Comparison of ENCODE assay signal across 8 cellular contexts in genomic region chr16:28210264-28210663, GRCh38. TPM values are rescaled to one million over a fixed set of nuclear protein-coding genes. Genes with fewer than 3 reads are reported as not detected.
DNase-seq lines count a peak whose midpoint lies in the region; ATAC-seq, FAIRE-seq and TF ChIP-seq lines count a peak whose summit lies in the region.

No MANE protein-coding gene starts in this region.

- TF ChIP-seq POLR2A in A549 (IDR thresholded peaks at IDR 0.05; ENCODE audit: low read length): no peak

- TF ChIP-seq RAD21 in A549 (conservative IDR thresholded peaks at IDR 0.05 in 1 of 2, IDR thresholded peaks at IDR 0.05 in 1 of 2): no peak

- WGBS in A549 (ENCODE audit: missing lambda C conversion rate): 64% methylated on average over 5 of the region's 5 CpGs

- FAIRE-seq in A549 (lab: Jason Lieb, UNC): no peak

- H3K4me2 ChIP-seq in A549: peak overlapping the region; percentile 92

- H3K4me1 ChIP-seq in A549 (peaks cover 23% of the 10 kb centered on the region), mononuclear cell (ENCODE audit: insufficient read depth, low read length) (peaks cover 50% of the 10 kb centered on the region), foreskin keratinocyte (peaks cover 5% of the 10 kb centered on the region)

- CTCF ChIA-PET in A549 (lab: Yijun Ruan, JAX): interaction anchor here (0.6 to 2.4 kb wide), 4 partner anchors 8 to 29 kb away, joined by 3 to 7 read pairs (median 4); no protein-coding TSS in a partner anchor

- ATAC-seq in A549 (no peak), HG03135 (IDR thresholded peaks at IDR 0.05; ENCODE audit: unreplicated experiment) (no peak), foreskin keratinocyte (no peak), HG02642 (IDR thresholded peaks at IDR 0.05; ENCODE audit: poor library complexity, unreplicated experiment) (no peak), HG02623 (IDR thresholded peaks at IDR 0.05; ENCODE audit: unreplicated experiment) (no peak)

- no peak for TF ChIP-seq EP300 in A549 (IDR thresholded peaks at IDR 0.05)

- H3K9me3 ChIP-seq in A549: no peaks in the 10 kb centered on the region
- H3K9me3 ChIP-seq in mononuclear cell (ENCODE audit: low read depth, low read length): no peaks in the 10 kb centered on the region

- H3K4me1 Mint-ChIP-seq in HFFc6 (ENCODE audit: low read depth): peaks cover 46% of the 10 kb centered on the region

- no peaks in the 10 kb centered on the region; the same call in 1 of the 2 replicates for H3K27me3 Mint-ChIP-seq in HFFc6 (ENCODE audit: insufficient read depth)

- H3K9me3 Mint-ChIP-seq in HFFc6: no peaks in the 10 kb centered on the region

- H3K27me3 ChIP-seq in mononuclear cell (ENCODE audit: insufficient read depth, low read length) (no peaks in the 10 kb centered on the region), foreskin keratinocyte (no peaks in the 10 kb centered on the region)

- H3K27ac ChIP-seq in A549 (peak overlapping the region in 1 of 2 experiments; percentile 98; a peak in 4 of 6 replicates), foreskin keratinocyte (no peak overlapping the region)

- peak overlapping the region; percentile 96 for H3K4me3 ChIP-seq in A549
- peak overlapping the region; percentile 85 for H3K4me3 ChIP-seq in astrocyte of the spinal cord (ENCODE audit: low read depth, low read length)
- peak overlapping the region; percentile 72 for H3K4me3 ChIP-seq in mononuclear cell (ENCODE audit: low read length)

- DNase-seq in A549 (ENCODE audit: low read depth in 1 of 2, low spot score in 1 of 2): no peak
- DNase-seq in HFFc6: no peak
- DNase-seq in astrocyte of the spinal cord (ENCODE audit: low read depth, low spot score): no peak
- no peak for DNase-seq in foreskin keratinocyte

- peaks cover 34% of the 10 kb centered on the region for H3K36me3 Mint-ChIP-seq in HFFc6 (ENCODE audit: low read depth)

- POLR2A ChIA-PET in A549 (lab: Yijun Ruan, JAX): interaction anchor here (0.6 kb wide), 1 partner anchor 8 kb away, joined by 3 read pairs; no protein-coding TSS in a partner anchor

- H3K27ac Mint-ChIP-seq in HFFc6: peak overlapping the region; percentile 91

- TF ChIP-seq CTCF in A549 (IDR thresholded peaks at IDR 0.05): no peak
- TF ChIP-seq CTCF in HFFc6 (IDR thresholded peaks at IDR 0.05): no peak
- no peak for TF ChIP-seq CTCF in astrocyte of the spinal cord (IDR thresholded peaks at IDR 0.05; ENCODE audit: low read depth, low read length)
- TF ChIP-seq CTCF in foreskin keratinocyte (conservative IDR thresholded peaks at IDR 0.05): no peak

- peak overlapping the region; percentile 97 for H3K4me3 Mint-ChIP-seq in HFFc6

- in situ Hi-C loops in astrocyte of the spinal cord (cut with HindIII; ENCODE audit: low sequenced_read_pairs): no loop called here

TF ChIP-seq in A549, 52 proteins besides CTCF, POLR2A, EP300 and RAD21:
- TF ChIP-seq EHF (CRISPR knock-in tag; IDR thresholded peaks at IDR 0.05): no peak
- no peak for TF ChIP-seq EHMT2 (IDR thresholded peaks at IDR 0.05; ENCODE audit: low read depth)
- TF ChIP-seq NR3C1 (IDR thresholded peaks at IDR 0.05): no peak
- TF ChIP-seq MYC (IDR thresholded peaks at IDR 0.05; ENCODE audit: borderline replicate concordance, low read length): no peak
- TF ChIP-seq RNF2 (IDR thresholded peaks at IDR 0.05; ENCODE audit: borderline replicate concordance, low read depth): no peak
- no peak for TF ChIP-seq TFCP2L1 (CRISPR knock-in tag; IDR thresholded peaks at IDR 0.05)
- TF ChIP-seq GATA3 (IDR thresholded peaks at IDR 0.05; ENCODE audit: borderline replicate concordance): no peak
- no peak for TF ChIP-seq TP53 (CRISPR knock-in tag; IDR thresholded peaks at IDR 0.05)
- no peak for TF ChIP-seq ZSCAN20 (CRISPR knock-in tag; IDR thresholded peaks at IDR 0.05)
- no peak for TF ChIP-seq ESRRA (IDR thresholded peaks at IDR 0.05; ENCODE audit: borderline replicate concordance, low read length)
- TF ChIP-seq BHLHE40 (IDR thresholded peaks at IDR 0.05; ENCODE audit: low read depth, low read length): no peak
- no peak for TF ChIP-seq PHF8 (IDR thresholded peaks at IDR 0.05; ENCODE audit: borderline replicate concordance, low read depth)
- TF ChIP-seq HOXB13 (CRISPR knock-in tag; IDR thresholded peaks at IDR 0.05; ENCODE audit: low read depth): no peak
- no peak for TF ChIP-seq FOSB (CRISPR knock-in tag; IDR thresholded peaks at IDR 0.05)
- TF ChIP-seq RARB (CRISPR knock-in tag; IDR thresholded peaks at IDR 0.05): no peak
- no peak for TF ChIP-seq KDM5A (IDR thresholded peaks at IDR 0.05)
- no peak for TF ChIP-seq ZFP36 (IDR thresholded peaks at IDR 0.05; ENCODE audit: borderline replicate concordance, partially characterized antibody)
- TF ChIP-seq ATOH8 (CRISPR knock-in tag; IDR thresholded peaks at IDR 0.05; ENCODE audit: low read depth): no peak
- no peak for TF ChIP-seq NFE2L2 (conservative IDR thresholded peaks at IDR 0.05; ENCODE audit: low read length)
- no peak for TF ChIP-seq CHD4 (IDR thresholded peaks at IDR 0.05; ENCODE audit: borderline replicate concordance)

RNA-seq across cellular contexts. Expression of gene XPO6, which starts 1.5 kb away (rescaled TPM):
- 108 and 115 TPM in 2 replicates for polyA plus RNA-seq in A549 (2011; rRNA removed)
- polyA plus RNA-seq in A549 (2012; cell fraction: cytosol; rRNA removed): 133 and 154 TPM in 2 replicates
- 437 and 484 TPM in 2 replicates for polyA plus RNA-seq in A549 (2012; cell fraction: nucleus; rRNA removed)
- polyA plus RNA-seq in A549 (2017; fragmentation: RNase III; extraction: RNeasy Plus Mini Kit Qiagen cat#74134 plus additional on column Dnase treatment): 63.0 to 76.5 TPM (median 70.9 TPM) in 3 replicates
- 183 and 199 TPM in 2 replicates for polyA minus RNA-seq in A549 (2011; rRNA and poly(A)+ RNA removed)
- 100 to 1,000 TPM; 161 to 200 (median 173) TPM for total RNA-seq in HFFc6 (2021; fragmentation: NEBNext Ultra II Directional; extraction: Animal tissue kit (Norgen Biotek cat#: 25700))
- 211 TPM for total RNA-seq in mononuclear cell
- 113 and 118 TPM in 2 replicates for total RNA-seq in foreskin keratinocyte
- polyA plus RNA-seq in foreskin keratinocyte: 91.9 and 101 TPM in 2 replicates
